31 cellular contexts compared by ENCODE assay signal in the genomic region with DNA sequence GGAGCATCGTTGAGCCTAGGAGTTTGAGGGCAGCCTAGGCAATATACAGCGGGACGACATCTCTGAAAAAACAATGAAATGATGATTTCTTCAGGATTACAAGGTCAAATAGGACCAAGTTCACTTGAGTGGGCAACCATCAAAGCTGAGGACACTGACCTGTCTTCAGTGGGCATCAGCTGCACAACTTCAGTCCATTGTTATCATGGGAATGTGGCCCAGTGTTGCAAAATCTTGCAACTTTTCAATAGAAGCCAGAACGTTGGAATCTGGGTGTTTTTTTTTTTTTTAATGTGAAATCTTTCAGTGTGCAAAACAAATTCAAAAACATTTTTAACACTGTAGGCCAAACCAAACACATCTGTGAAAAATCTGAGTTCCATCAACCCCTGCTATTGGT.
"Had no signal": no experiment of that assay in that cellular context is flagged by ENCODE, and none has a peak within 500 bp of the region (broad histone marks: within the 10 kb centered on the region; RNA-seq: fewer than 3 reads in every experiment).

No MANE protein-coding gene starts in this region.

- H3K27ac ChIP-seq: brain microvascular endothelial cell, coronary artery, esophagus muscularis mucosa, WERI-Rb-1 had no signal

- H3K9me3 ChIP-seq: esophagus muscularis mucosa had no signal

- H3K36me3 ChIP-seq: brain microvascular endothelial cell, esophagus muscularis mucosa, WERI-Rb-1 had no signal

- H3K9me3 Mint-ChIP-seq: activated B cell treated with CpG ODN at 0.5 μM for 24 hours; activated naive CD4-positive, alpha-beta T cell treated with anti-CD3 and anti-CD28 coated beads, Interleukin-2, amount 10 ng/mL, durations not matched to agents 7 days and 5 days; activated naive CD4-positive, alpha-beta T cell treated with anti-CD3 and anti-CD28 coated beads, Interleukin-2, amount 50 U/mL, for 72 hours; activated naive CD8-positive, alpha-beta T cell treated with anti-CD3 and anti-CD28 coated beads, Interleukin-2, amount 10 ng/mL, durations not matched to agents 7 days and 5 days; activated T-cell treated with anti-CD3 and anti-CD28 coated beads, Interleukin-2, amount 50 U/mL, for 24 hours; activated T-cell treated with anti-CD3 and anti-CD28 coated beads, Interleukin-2, amount 50 U/mL, for 72 hours; central memory CD8-positive, alpha-beta T cell; effector memory CD8-positive, alpha-beta T cell; T-helper 2 cell treated with Interferon-gamma antibody and Interleukin-4, amounts not matched to agents 5 μg/mL and 100 μg/mL, for 36 hours had no signal

- FAIRE-seq: bronchial epithelial cell, frontal cortex had no signal

- H3K4me3 Mint-ChIP-seq: activated B cell treated with CpG ODN at 0.5 μM for 24 hours; activated naive CD4-positive, alpha-beta T cell treated with anti-CD3 and anti-CD28 coated beads, Interleukin-2, amount 10 ng/mL, durations not matched to agents 7 days and 5 days; activated naive CD8-positive, alpha-beta T cell treated with anti-CD3 and anti-CD28 coated beads, Interleukin-2, amount 10 ng/mL, durations not matched to agents 7 days and 5 days; activated T-cell treated with anti-CD3 and anti-CD28 coated beads, Interleukin-2, amount 50 U/mL, for 24 hours; activated T-cell treated with anti-CD3 and anti-CD28 coated beads, Interleukin-2, amount 50 U/mL, for 72 hours; central memory CD8-positive, alpha-beta T cell; effector memory CD8-positive, alpha-beta T cell; T-helper 17 cell; T-helper 2 cell treated with Interferon-gamma antibody and Interleukin-4, amounts not matched to agents 5 μg/mL and 100 μg/mL, for 36 hours had no signal

- H3K27ac Mint-ChIP-seq: activated B cell treated with CpG ODN at 0.5 μM for 24 hours; activated naive CD4-positive, alpha-beta T cell treated with anti-CD3 and anti-CD28 coated beads, Interleukin-2, amount 10 ng/mL, durations not matched to agents 7 days and 5 days; activated naive CD4-positive, alpha-beta T cell treated with anti-CD3 and anti-CD28 coated beads, Interleukin-2, amount 50 U/mL, for 72 hours; activated naive CD8-positive, alpha-beta T cell treated with anti-CD3 and anti-CD28 coated beads, Interleukin-2, amount 10 ng/mL, durations not matched to agents 7 days and 5 days; activated T-cell treated with anti-CD3 and anti-CD28 coated beads, Interleukin-2, amount 50 U/mL, for 24 hours; activated T-cell treated with anti-CD3 and anti-CD28 coated beads, Interleukin-2, amount 50 U/mL, for 72 hours; T-helper 17 cell; T-helper 2 cell treated with Interferon-gamma antibody and Interleukin-4, amounts not matched to agents 5 μg/mL and 100 μg/mL, for 36 hours had no signal

- DNase-seq: activated B cell treated with CpG ODN at 0.5 μM for 24 hours; activated CD4-positive, alpha-beta T cell treated with anti-CD3 and anti-CD28 coated beads for 48 hours; activated CD4-positive, alpha-beta T cell treated with anti-CD3 and anti-CD28 coated beads, Interleukin-2, amount 50 U/mL, for 1 hour; activated CD4-positive, alpha-beta T cell treated with anti-CD3 and anti-CD28 coated beads, Interleukin-2, amount 50 U/mL, for 48 hours; activated CD8-positive, alpha-beta memory T cell treated with anti-CD3 and anti-CD28 coated beads, Interleukin-2, amount 50 U/mL, for 48 hours; activated gamma-delta T cell; activated naive CD4-positive, alpha-beta T cell; activated naive CD4-positive, alpha-beta T cell treated with anti-CD3 and anti-CD28 coated beads, Interleukin-2, amount 10 ng/mL, durations not matched to agents 7 days and 5 days; activated naive CD8-positive, alpha-beta T cell treated with anti-CD3 and anti-CD28 coated beads, Interleukin-2, amount 10 ng/mL, durations not matched to agents 7 days and 5 days; activated T-cell treated with anti-CD3 and anti-CD28 coated beads for 4 hours; activated T-cell treated with anti-CD3 and anti-CD28 coated beads, Interleukin-2, amount 50 U/mL, for 24 hours; activated T-cell treated with anti-CD3 and anti-CD28 coated beads, Interleukin-2, amount 50 U/mL, for 72 hours; amniotic stem cell; anterior cingulate cortex; brain microvascular endothelial cell; dermis blood vessel endothelial cell; effector CD4-positive, alpha-beta T cell; effector memory CD8-positive, alpha-beta T cell; head of caudate nucleus; T-helper 1 cell; T-helper 17 cell; T1000; WERI-Rb-1 had no signal

- H3K27me3 ChIP-seq: brain microvascular endothelial cell, esophagus muscularis mucosa had no signal

- H3K4me3 ChIP-seq: coronary artery, esophagus muscularis mucosa had no signal

- H3K27me3 Mint-ChIP-seq: activated B cell treated with CpG ODN at 0.5 μM for 24 hours; activated naive CD4-positive, alpha-beta T cell treated with anti-CD3 and anti-CD28 coated beads, Interleukin-2, amount 10 ng/mL, durations not matched to agents 7 days and 5 days; activated naive CD8-positive, alpha-beta T cell treated with anti-CD3 and anti-CD28 coated beads, Interleukin-2, amount 10 ng/mL, durations not matched to agents 7 days and 5 days; activated T-cell treated with anti-CD3 and anti-CD28 coated beads, Interleukin-2, amount 50 U/mL, for 24 hours; central memory CD8-positive, alpha-beta T cell; effector memory CD8-positive, alpha-beta T cell; T-helper 17 cell had no signal

- ATAC-seq: activated CD4-positive, CD25-positive, alpha-beta regulatory T cell treated with anti-CD3 and anti-CD28 coated beads, Interleukin-2, amount 50 U/mL, for 24 hours; activated naive CD4-positive, alpha-beta T cell treated with anti-CD3 and anti-CD28 coated beads, Interleukin-2, amount 50 U/mL, for 72 hours; activated T-cell treated with anti-CD3 and anti-CD28 coated beads, Interleukin-2, amount 50 U/mL, for 72 hours; effector memory CD8-positive, alpha-beta T cell; T-helper 17 cell had no signal
